Comparison of ENCODE assay signal across 21 cellular contexts in the genomic region with DNA sequence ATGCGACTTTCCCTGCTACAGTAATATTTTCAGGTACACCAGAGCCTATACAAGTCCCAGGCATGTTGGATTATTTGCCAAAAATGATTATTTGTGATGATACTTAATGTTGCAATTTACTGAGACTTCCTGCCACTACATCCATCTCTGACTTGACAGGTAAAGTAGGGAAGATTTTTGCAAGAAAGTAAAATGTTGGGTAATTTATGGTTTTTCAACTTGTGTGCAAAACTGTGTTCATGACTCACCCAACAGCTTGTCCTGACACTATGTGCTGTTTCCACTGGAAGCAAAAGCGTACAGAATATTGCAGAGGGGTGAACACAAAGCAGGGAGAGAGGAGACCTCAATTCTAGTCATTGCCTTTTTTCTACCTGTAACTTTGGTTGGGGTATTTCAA.
"Had no signal": no experiment of that assay in that cellular context is flagged by ENCODE, and none has a peak within 500 bp of the region (broad histone marks: within the 10 kb centered on the region; RNA-seq: fewer than 3 reads in every experiment).

No MANE protein-coding gene starts in this region.

- DNase-seq: effector CD8-positive, alpha-beta T cell; endodermal cell; foreskin fibroblast; gastrocnemius medialis; heart left ventricle; left cardiac atrium; left lung; mesendoderm; midbrain; naive thymus-derived CD4-positive, alpha-beta T cell; stimulated activated CD4-positive, alpha-beta T cell treated with anti-CD3 and anti-CD28 coated beads, Interleukin-12 subunit alpha, Interleukin-12 subunit beta, amount 100 ng/mL, for 4 hours; stimulated activated CD4-positive, alpha-beta T cell treated with anti-CD3 and anti-CD28 coated beads, Interleukin-1b, Interleukin-23, amount 100 ng/mL, for 48 hours; stimulated activated CD4-positive, alpha-beta T cell treated with anti-CD3 and anti-CD28 coated beads, Interleukin-4, amount 100 ng/mL, for 1 hour; stimulated activated CD8-positive, alpha-beta memory T cell treated with anti-CD3 and anti-CD28 coated beads, Interleukin-4, amount 100 ng/mL, for 48 hours; stimulated activated naive CD4-positive, alpha-beta T cell; stimulated activated naive CD8-positive, alpha-beta T cell treated with anti-CD3 and anti-CD28 coated beads, Interleukin-15, amount 100 ng/mL, for 72 hours; transverse colon; upper lobe of right lung; uterus had no signal

- ATAC-seq: esophagus mucosa; gastrocnemius medialis; heart left ventricle; left cardiac atrium; left lung; naive thymus-derived CD4-positive, alpha-beta T cell; sciatic nerve; stimulated activated naive CD8-positive, alpha-beta T cell treated with anti-CD3 and anti-CD28 coated beads, Interleukin-15, amount 100 ng/mL, for 72 hours; upper lobe of right lung had no signal
